Comparison of ENCODE assay signal across 10 cellular contexts in the genomic region with DNA sequence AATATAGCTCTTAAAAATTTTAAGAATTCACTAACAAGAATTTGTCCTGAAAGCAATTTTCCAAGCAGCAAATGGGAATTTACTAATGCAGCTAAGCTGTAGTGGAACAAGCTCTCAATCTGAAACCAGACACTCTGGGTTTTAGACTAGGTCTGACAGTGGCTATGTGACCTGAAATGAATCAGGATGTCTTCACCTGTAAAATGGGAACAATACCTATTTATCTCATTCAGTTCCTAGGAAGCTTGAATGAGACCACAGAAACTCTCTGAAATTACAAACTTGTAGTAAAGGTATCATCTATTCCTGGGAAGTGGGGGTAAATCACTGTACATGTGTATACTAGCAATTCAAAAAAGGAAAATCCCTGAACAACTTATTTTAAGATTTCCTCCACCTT. TPM values are rescaled to one million over a fixed set of nuclear protein-coding genes. Genes with fewer than 3 reads are reported as not detected.
DNase-seq lines count a peak whose midpoint lies in the region; ATAC-seq and TF ChIP-seq lines count a peak whose summit lies in the region.
"Had no signal": no experiment of that assay in that cellular context is flagged by ENCODE, and none has a peak within 500 bp of the region (broad histone marks: within the 10 kb centered on the region; RNA-seq: fewer than 3 reads in every experiment).

No MANE protein-coding gene starts in this region.

- H3K36me3 ChIP-seq in HCT116 (ENCODE audit: control insufficient read depth in 1 of 2, insufficient read depth in 2 of 2, low read length in 2 of 2) (peaks cover 21 to 29% of the 10 kb centered on the region in 2 experiments), WERI-Rb-1 (peaks cover 49% of the 10 kb centered on the region), gastroesophageal sphincter (peaks cover 0 to 38% of the 10 kb centered on the region in 2 donors), skeletal muscle tissue (ENCODE audit: control insufficient read depth in 3 of 3, insufficient read depth in 3 of 3, low read length in 3 of 3) (peaks cover 4 to 22% (median 13%) of the 10 kb centered on the region in 3 donors)

- no TSS peak for BruUV-seq in HCT116 (replicated peaks; lab: Mats Ljungman, UMichigan)

- ATAC-seq in HCT116 (no peak), gastroesophageal sphincter (no peak)

- RAD21 ChIA-PET in HCT116 (lab: Charles Lee; ENCODE audit: low non-redundant PET in 1 of 2, low total read pairs in 2 of 2, uncharacterized antibody in 2 of 2, unreplicated experiment in 2 of 2) = no interaction called here

- no peak for TF ChIP-seq EP300 in gastroesophageal sphincter (IDR thresholded peaks at IDR 0.05)

- peak overlapping the region; percentile 98 for H3K9ac ChIP-seq in HCT116 (ENCODE audit: low read length)
- peak overlapping the region; percentile 86 to 94 (median 92) for H3K9ac ChIP-seq in skeletal muscle tissue (ENCODE audit: low read depth in 1 of 3, low read length in 3 of 3)

- H3K27ac ChIP-seq in HCT116 (ENCODE audit: low read depth, low read length) = peak overlapping the region; percentile 74; the same call in 1 of the 2 replicates
- H3K27ac ChIP-seq in WERI-Rb-1 = no peak overlapping the region
- H3K27ac ChIP-seq in gastroesophageal sphincter = no peak overlapping the region
- H3K27ac ChIP-seq in skeletal muscle tissue (ENCODE audit: low read depth, low read length) = peak overlapping the region; percentile 75

- TF ChIP-seq CTCF in HCT116 (IDR thresholded peaks at IDR 0.05 in 2 of 3, conservative IDR thresholded peaks at IDR 0.05 in 1 of 3; ENCODE audit: borderline replicate concordance in 1 of 3, insufficient read depth in 1 of 3, low read depth in 2 of 3, low read length in 2 of 3) (no peak), WERI-Rb-1 (IDR thresholded peaks at IDR 0.05; ENCODE audit: low read depth, low read length) (no peak), gastroesophageal sphincter (IDR thresholded peaks at IDR 0.05) (no peak)

- no peak overlapping the region for H2AFZ ChIP-seq in HCT116 (ENCODE audit: low read depth, low read length, poor library complexity, severe bottlenecking)

- DNase-seq in HCT116 (ENCODE audit: low read depth, low spot score) = no peak
- no peak for DNase-seq in WERI-Rb-1
- DNase-seq in ACHN = no peak
- DNase-seq in NCI-H524 (lab: John Stamatoyannopoulos, UW) = no peak
- no peak for DNase-seq in posterior vena cava (ENCODE audit: low spot score)
- DNase-seq in activated CD4-positive, alpha-beta T cell treated with anti-CD3 and anti-CD28 coated beads, Interleukin-2, amount 50 U/mL, for 1 hour = no peak
- DNase-seq: foreskin melanocyte; NK-92 treated with Interleukin-12 subunit alpha and Interleukin-12 subunit beta, amount 100 ng/mL, for 24 hours had no signal

- H3K4me2 ChIP-seq in HCT116 (ENCODE audit: low read length) = peak overlapping the region; percentile 90

- H3K79me2 ChIP-seq in HCT116 (ENCODE audit: insufficient read depth, low read length) = peaks cover 77% of the 10 kb centered on the region

- no peaks in the 10 kb centered on the region for H3K9me2 ChIP-seq in HCT116 (ENCODE audit: insufficient read depth)

- H3K4me3 ChIP-seq in HCT116 (replicated peaks in 1 of 2; ENCODE audit: low read depth in 1 of 2, low read length in 2 of 2) (peak overlapping the region; percentile 95 to 97), WERI-Rb-1 (ENCODE audit: low read depth, low read length) (peak overlapping the region; percentile 76), gastroesophageal sphincter (peak overlapping the region; percentile 70 to 80), skeletal muscle tissue (ENCODE audit: low read length in 3 of 3) (peak overlapping the region; percentile 86 to 98 (median 95))

- intact Hi-C loops in HCT116 (cut with micrococcal nuclease) (no loop called here), posterior vena cava (cut with DNase I) (loop anchor here in 1 of 2 donors (10.0 kb wide), 1 partner anchor 1059 kb away; a partner anchor contains a TSS)

- POLR2A ChIA-PET in HCT116 (lab: Charles Lee) = no interaction called here

- CTCF ChIA-PET in HCT116 (lab: Charles Lee) = no interaction called here

- TF ChIP-seq RAD21 in HCT116 (IDR thresholded peaks at IDR 0.05; ENCODE audit: low read depth) = no peak

- in situ Hi-C loops in ACHN (cut with HindIII; ENCODE audit: low pct_ligation_motif_present, low pct_unique_long_range_greater_than_20kb, low sequenced_read_pairs) = no loop called here

- no peaks in the 10 kb centered on the region for H4K20me1 ChIP-seq in HCT116 (ENCODE audit: insufficient read depth)

- peaks cover 9 to 14% of the 10 kb centered on the region in 2 experiments for H3K4me1 ChIP-seq in HCT116 (ENCODE audit: control insufficient read depth in 1 of 2, insufficient read depth in 2 of 2, low read length in 2 of 2)
- peaks cover 4 to 39% (median 12%) of the 10 kb centered on the region in 3 donors for H3K4me1 ChIP-seq in gastroesophageal sphincter
- peaks cover 15 to 21% (median 18%) of the 10 kb centered on the region in 3 donors for H3K4me1 ChIP-seq in skeletal muscle tissue (ENCODE audit: control insufficient read depth in 3 of 3, insufficient read depth in 3 of 3, low read length in 3 of 3)

- H3K9me3 ChIP-seq in HCT116 (ENCODE audit: control insufficient read depth in 1 of 2, insufficient read depth in 1 of 2, low read depth in 1 of 2, low read length in 2 of 2) (no peaks in the 10 kb centered on the region), WERI-Rb-1 (ENCODE audit: severe bottlenecking) (no peaks in the 10 kb centered on the region), gastroesophageal sphincter (no peaks in the 10 kb centered on the region), skeletal muscle tissue (ENCODE audit: control insufficient read depth in 3 of 3, low read length in 3 of 3) (no peaks in the 10 kb centered on the region)

- TF ChIP-seq POLR2A in HCT116 (IDR thresholded peaks at IDR 0.05; ENCODE audit: borderline replicate concordance, extremely low read depth, insufficient read depth, insufficient read length) = no peak
- TF ChIP-seq POLR2A in gastroesophageal sphincter (IDR thresholded peaks at IDR 0.05) = no peak

- no peaks in the 10 kb centered on the region for H3K27me3 ChIP-seq in HCT116 (ENCODE audit: insufficient read depth, low read length)
- H3K27me3 ChIP-seq in WERI-Rb-1 (ENCODE audit: insufficient read depth, low read depth, severe bottlenecking) = no peaks in the 10 kb centered on the region
- H3K27me3 ChIP-seq in gastroesophageal sphincter = no peaks in the 10 kb centered on the region
- H3K27me3 ChIP-seq in skeletal muscle tissue (ENCODE audit: control insufficient read depth in 3 of 3, insufficient read depth in 3 of 3, low read length in 3 of 3) = no peaks in the 10 kb centered on the region

TF ChIP-seq in HCT116, 20 proteins besides CTCF, POLR2A, EP300 and RAD21:
- no peak for TF ChIP-seq CEBPB (IDR thresholded peaks at IDR 0.05; ENCODE audit: low read depth)

RNA-seq across cellular contexts. Expression of a gene that starts 1.2 kb away (rescaled TPM):
- total RNA-seq in HCT116 (2021; ENCODE audit: unreplicated experiment) (40.2 TPM), gastroesophageal sphincter (10 to 100 TPM in 3 of 4 donors, 1 to 10 TPM in 1; 8.4 to 15.6 (median 12.7) TPM), skeletal muscle tissue (8.9 TPM), posterior vena cava (10 to 100 TPM; 16.0 to 20.1 TPM)
- polyA plus RNA-seq in HCT116 (2012) = 13.2 and 18.3 TPM in 2 replicates

RNA-seq across cellular contexts. Expression of a gene that starts 4.1 kb away (rescaled TPM):
- total RNA-seq in HCT116 (2021; ENCODE audit: unreplicated experiment) (121 TPM), gastroesophageal sphincter (100 to 1,000 TPM; 119 to 137 (median 128) TPM), skeletal muscle tissue (131 TPM), posterior vena cava (100 to 1,000 TPM in 1 of 2 donors, 10 to 100 TPM in 1; 97.8 to 105 TPM)
- polyA plus RNA-seq in HCT116 (2012) = 102 and 132 TPM in 2 replicates

RNA-seq across cellular contexts. Expression of a gene that starts 46.1 kb away (rescaled TPM):
- total RNA-seq in HCT116 (2021; ENCODE audit: unreplicated experiment) = 73.9 TPM
- polyA plus RNA-seq in HCT116 (2012) = 55.0 and 72.6 TPM in 2 replicates
- 10 to 100 TPM; 37.3 to 70.9 (median 57.4) TPM for total RNA-seq in gastroesophageal sphincter
- 53.8 TPM for total RNA-seq in skeletal muscle tissue
- total RNA-seq in posterior vena cava = 10 to 100 TPM; 38.7 to 43.5 TPM

Comparison
In these comparisons a context has a peak if more than half of its experiments do, and no peak if none do; other contexts are left out.
1. H3K27ac ChIP-seq: peak in HCT116 (single experiment) and skeletal muscle tissue (single experiment); none in WERI-Rb-1 (single experiment) and gastroesophageal sphincter (0 of 4).
2. Peak in every context shown above with its lines, with median percentiles within 50 percentile points of each other: H3K4me3 ChIP-seq.